8 cellular contexts compared by ENCODE assay signal in genomic region chr10:102450374-102451104, GRCh38. TPM values are rescaled to one million over a fixed set of nuclear protein-coding genes. Genes with fewer than 3 reads are reported as not detected.
DNase-seq lines count a peak whose midpoint lies in the region; ATAC-seq, FAIRE-seq and TF ChIP-seq lines count a peak whose summit lies in the region.

No MANE protein-coding gene starts in this region.

- in situ Hi-C loops in HepG2 (cut with HindIII; ENCODE audit: extremely low pct_ligation_motif_present, low pct_unique_long_range_greater_than_20kb), result no loop called here

- CTCF ChIA-PET in HepG2 (lab: Yijun Ruan, JAX; ENCODE audit: low intra/inter-chr PET ratio, low total read pairs), result no interaction called here

- H3K4me3 ChIP-seq in HepG2 (replicated peaks in 1 of 3; ENCODE audit: insufficient read depth in 1 of 3, low read depth in 2 of 3, low read length in 3 of 3), result peak overlapping the region; percentile 64 to 96 (median 72)

- TF ChIP-seq POLR2A in HepG2 (IDR thresholded peaks at IDR 0.05; ENCODE audit: insufficient read depth in 1 of 2, low read depth in 2 of 2, low read length in 2 of 2), result peak; percentile 52 to 64; a peak in 3 of 4 replicates

- TF ChIP-seq RAD21 in HepG2 (CRISPR knock-in tag; IDR thresholded peaks at IDR 0.05), result peak; percentile 76

- H3K4me3 Mint-ChIP-seq in activated CD4-positive, alpha-beta T cell treated with anti-CD3 and anti-CD28 coated beads, Interleukin-2, amount 10 ng/mL, durations not matched to agents 24 days and 14 days, result peak overlapping the region; percentile 98

- H3K27me3 ChIP-seq in HepG2 (ENCODE audit: control insufficient read depth in 1 of 2, insufficient read depth in 2 of 2, low read length in 2 of 2), result no peaks in the 10 kb centered on the region; a peak in 1 of 5 replicates

- H3K4me2 ChIP-seq in HepG2 (ENCODE audit: low read depth, low read length), result peak overlapping the region; percentile 96

- peaks cover 28% of the 10 kb centered on the region for H3K4me1 ChIP-seq in HepG2 (ENCODE audit: insufficient read depth, low read length)

- ATAC-seq in GM19043 (IDR thresholded peaks at IDR 0.05; ENCODE audit: low read depth, unreplicated experiment) (peak; percentile 68), HG03280 (IDR thresholded peaks at IDR 0.05; ENCODE audit: unreplicated experiment) (peak; percentile 82), HepG2 (peak; percentile 89)

- H2AFZ ChIP-seq in HepG2 (ENCODE audit: low read length), result no peak overlapping the region

- WGBS in HepG2 (ENCODE audit: low lambda C conversion rate), result 0% methylated on average over 1 of the region's 104 CpGs

- H3K9me3 Mint-ChIP-seq in activated CD4-positive, alpha-beta T cell treated with anti-CD3 and anti-CD28 coated beads, Interleukin-2, amount 10 ng/mL, durations not matched to agents 24 days and 14 days, result no peaks in the 10 kb centered on the region

- peaks cover 7% of the 10 kb centered on the region for H3K79me2 ChIP-seq in HepG2 (ENCODE audit: insufficient read depth, low read length)

- DNase-seq in Ammon's horn (ENCODE audit: low spot score) (peak; percentile 90), NCI-H460 (ENCODE audit: extremely low read depth, low read depth) (peak; percentile 63), dedifferentiated amniotic fluid mesenchymal stem cell (ENCODE audit: extremely low spot score) (peak; percentile 32), HepG2 (ENCODE audit: low spot score) (peak; percentile 75)
- DNase-seq in activated CD4-positive, alpha-beta T cell treated with anti-CD3 and anti-CD28 coated beads, Interleukin-2, amount 10 ng/mL, durations not matched to agents 24 days and 14 days, result peak; percentile 97
- DNase-seq in stimulated activated CD4-positive, alpha-beta T cell treated with anti-CD3 and anti-CD28 coated beads, Interleukin-2, amount 100 ng/mL, for 48 hours, result peak; percentile 67 to 81

- POLR2A ChIA-PET in HepG2 (lab: Yijun Ruan, JAX), result interaction anchor here (0.6 to 6.2 kb wide), 16 partner anchors 8 to 211 kb away, joined by 3 to 112 read pairs (median 5); partner anchors contain the start of genes ACTR1A, CUEDC2, FBXL15 and NFKB2

- H3K27ac ChIP-seq in HepG2 (ENCODE audit: extremely low read length, insufficient read depth, low read length), result peak overlapping the region; percentile 82

- intact Hi-C loops in activated CD4-positive, alpha-beta T cell treated with anti-CD3 and anti-CD28 coated beads, Interleukin-2, amount 10 ng/mL, durations not matched to agents 24 days and 14 days (cut with micrococcal nuclease), result loop anchor here (1.0 to 5.0 kb wide), 4 partner anchors 18 to 298 kb away; partner anchors contain the start of genes ACTR1A, CUEDC2 and NOLC1
- intact Hi-C loops in HepG2 (cut with micrococcal nuclease; ENCODE audit: unreplicated experiment), result no loop called here

- H3K9me3 ChIP-seq in HepG2 (ENCODE audit: low read length), result no peaks in the 10 kb centered on the region

- peaks cover 29% of the 10 kb centered on the region for H3K4me1 Mint-ChIP-seq in activated CD4-positive, alpha-beta T cell treated with anti-CD3 and anti-CD28 coated beads, Interleukin-2, amount 10 ng/mL, durations not matched to agents 24 days and 14 days

- peaks cover 25% of the 10 kb centered on the region for H3K36me3 Mint-ChIP-seq in activated CD4-positive, alpha-beta T cell treated with anti-CD3 and anti-CD28 coated beads, Interleukin-2, amount 10 ng/mL, durations not matched to agents 24 days and 14 days (ENCODE audit: low read depth)

- H3K9ac ChIP-seq in HepG2 (ENCODE audit: insufficient read depth, low read depth, low read length), result peak overlapping the region; percentile 88

- peak overlapping the region; percentile 97 for H3K27ac Mint-ChIP-seq in activated CD4-positive, alpha-beta T cell treated with anti-CD3 and anti-CD28 coated beads, Interleukin-2, amount 10 ng/mL, durations not matched to agents 24 days and 14 days

- FAIRE-seq in HepG2 (lab: Jason Lieb, UNC), result no peak

- no peak; the same call in 1 of the 2 replicates for TF ChIP-seq CTCF in HepG2 (CRISPR knock-in tag; IDR thresholded peaks at IDR 0.05)

- no TSS peak for BruUV-seq in HepG2 (replicated peaks; lab: Mats Ljungman, UMichigan)

- H3K36me3 ChIP-seq in HepG2 (replicated peaks in 1 of 2; ENCODE audit: control insufficient read depth in 1 of 2, insufficient read depth in 2 of 2, low read length in 2 of 2), result peaks cover 2 to 4% of the 10 kb centered on the region in 2 experiments; a peak in 3 of 5 replicates

- no peaks in the 10 kb centered on the region for H3K27me3 Mint-ChIP-seq in activated CD4-positive, alpha-beta T cell treated with anti-CD3 and anti-CD28 coated beads, Interleukin-2, amount 10 ng/mL, durations not matched to agents 24 days and 14 days

- TF ChIP-seq EP300 in HepG2 (IDR thresholded peaks at IDR 0.05; ENCODE audit: low read depth in 2 of 2, low read length in 2 of 2) (no peak), HepG2 (CRISPR knock-in tag; IDR thresholded peaks at IDR 0.05; ENCODE audit: borderline replicate concordance) (no peak)

- H4K20me1 ChIP-seq in HepG2 (ENCODE audit: insufficient read depth, low read length), result no peaks in the 10 kb centered on the region

RNA-seq across cellular contexts. Expression of gene C10orf95, which starts 0.8 kb away (rescaled TPM):
- total RNA-seq in NCI-H460 (2014; rRNA removed; shearing (Covaris generic)), result 0.37 and 0.55 TPM in 2 replicates
- 0.11 and 0.60 TPM in 2 replicates for polyA plus RNA-seq in NCI-H460 (2014; cell fraction: nucleus; rRNA removed)
- 0.33 and 0.52 TPM in 2 replicates for total RNA-seq in activated CD4-positive, alpha-beta T cell treated with anti-CD3 and anti-CD28 coated beads, Interleukin-2, amount 10 ng/mL, durations not matched to agents 24 days and 14 days
- 0.07 TPM in 1 of 2 replicates, not detected in the other for total RNA-seq in HepG2 (2016; rRNA removed; fragmentation: Illumina TruSeq; extraction: Trizol)
- 0.40 TPM in 1 of 2 replicates, not detected in the other for total RNA-seq in HepG2 (2016; cell fraction: cytosol; rRNA removed; fragmentation: Illumina TruSeq; extraction: Trizol; ENCODE audit: low read depth)
- not detected in 2 replicates for total RNA-seq in HepG2 (2016; cell fraction: insoluble cytoplasmic fraction; rRNA removed; fragmentation: Illumina TruSeq; extraction: Trizol)
- total RNA-seq in HepG2 (2016; cell fraction: membrane; rRNA removed; fragmentation: Illumina TruSeq; extraction: Trizol), result 0.28 TPM in 1 of 2 replicates, not detected in the other
- not detected in 2 replicates for total RNA-seq in HepG2 (2016; cell fraction: nucleus; rRNA removed; fragmentation: Illumina TruSeq; extraction: Trizol)
- 0.05 TPM in 2 replicates for polyA plus RNA-seq in HepG2 (2011; rRNA removed)
- polyA plus RNA-seq in HepG2 (2011; cell fraction: cytosol; rRNA removed), result 0.12 and 0.17 TPM in 2 replicates
- 0.19 TPM in 1 of 2 replicates, not detected in the other for polyA plus RNA-seq in HepG2 (2011; cell fraction: nucleus; rRNA removed)
- polyA plus RNA-seq in HepG2 (2012), result 1.3 TPM in 2 replicates
- polyA plus RNA-seq in HepG2 (2016; cell fraction: cytosol; fragmentation: Illumina TruSeq; extraction: Trizol; ENCODE audit: low read depth), result 0.15 and 0.16 TPM in 2 replicates
- 0.26 TPM in 1 of 2 replicates, not detected in the other for polyA plus RNA-seq in HepG2 (2016; cell fraction: insoluble cytoplasmic fraction; fragmentation: Illumina TruSeq; extraction: Trizol; ENCODE audit: low read depth)
- polyA plus RNA-seq in HepG2 (2016; cell fraction: membrane; fragmentation: Illumina TruSeq; extraction: Trizol; ENCODE audit: low read depth), result 0.19 TPM in 1 of 2 replicates, not detected in the other
- polyA plus RNA-seq in HepG2 (2016; cell fraction: nucleus; fragmentation: Illumina TruSeq; extraction: Trizol; ENCODE audit: insufficient read depth, low read depth), result not detected in 2 replicates
- polyA minus RNA-seq in HepG2 (2011; rRNA and poly(A)+ RNA removed; ENCODE audit: low replicate concordance), result 0.32 and 1.9 TPM in 2 replicates
- polyA minus RNA-seq in HepG2 (2011; cell fraction: cytosol; rRNA and poly(A)+ RNA removed), result not detected in 2 replicates
- polyA minus RNA-seq in HepG2 (2011; cell fraction: nucleus; rRNA and poly(A)+ RNA removed), result 0.39 TPM in 1 of 2 replicates, not detected in the other

RNA-seq across cellular contexts. Expression of gene CUEDC2, which starts 18.2 kb away (rescaled TPM):
- 51.7 and 55.3 TPM in 2 replicates for total RNA-seq in NCI-H460 (2014; rRNA removed; shearing (Covaris generic))
- 82.1 and 118 TPM in 2 replicates for polyA plus RNA-seq in NCI-H460 (2014; cell fraction: nucleus; rRNA removed)
- 64.2 and 67.6 TPM in 2 replicates for total RNA-seq in activated CD4-positive, alpha-beta T cell treated with anti-CD3 and anti-CD28 coated beads, Interleukin-2, amount 10 ng/mL, durations not matched to agents 24 days and 14 days
- 13.0 and 13.1 TPM in 2 replicates for total RNA-seq in HepG2 (2016; rRNA removed; fragmentation: Illumina TruSeq; extraction: Trizol)
- 4.3 and 6.6 TPM in 2 replicates for total RNA-seq in HepG2 (2016; cell fraction: cytosol; rRNA removed; fragmentation: Illumina TruSeq; extraction: Trizol; ENCODE audit: low read depth)
- total RNA-seq in HepG2 (2016; cell fraction: insoluble cytoplasmic fraction; rRNA removed; fragmentation: Illumina TruSeq; extraction: Trizol), result 11.4 and 14.7 TPM in 2 replicates
- total RNA-seq in HepG2 (2016; cell fraction: membrane; rRNA removed; fragmentation: Illumina TruSeq; extraction: Trizol), result 8.6 and 10.3 TPM in 2 replicates
- 7.0 and 9.7 TPM in 2 replicates for total RNA-seq in HepG2 (2016; cell fraction: nucleus; rRNA removed; fragmentation: Illumina TruSeq; extraction: Trizol)
- polyA plus RNA-seq in HepG2 (2011; rRNA removed), result 18.4 and 19.3 TPM in 2 replicates
- 31.2 and 40.8 TPM in 2 replicates for polyA plus RNA-seq in HepG2 (2011; cell fraction: cytosol; rRNA removed)
- 47.1 and 47.2 TPM in 2 replicates for polyA plus RNA-seq in HepG2 (2011; cell fraction: nucleus; rRNA removed)
- polyA plus RNA-seq in HepG2 (2012), result 17.2 and 18.2 TPM in 2 replicates
- 8.4 and 10.7 TPM in 2 replicates for polyA plus RNA-seq in HepG2 (2016; cell fraction: cytosol; fragmentation: Illumina TruSeq; extraction: Trizol; ENCODE audit: low read depth)
- polyA plus RNA-seq in HepG2 (2016; cell fraction: insoluble cytoplasmic fraction; fragmentation: Illumina TruSeq; extraction: Trizol; ENCODE audit: low read depth), result 13.0 and 17.2 TPM in 2 replicates
- polyA plus RNA-seq in HepG2 (2016; cell fraction: membrane; fragmentation: Illumina TruSeq; extraction: Trizol; ENCODE audit: low read depth), result 10.6 and 12.1 TPM in 2 replicates
- 20.9 and 24.8 TPM in 2 replicates for polyA plus RNA-seq in HepG2 (2016; cell fraction: nucleus; fragmentation: Illumina TruSeq; extraction: Trizol; ENCODE audit: insufficient read depth, low read depth)
- polyA minus RNA-seq in HepG2 (2011; rRNA and poly(A)+ RNA removed; ENCODE audit: low replicate concordance), result 14.5 and 32.9 TPM in 2 replicates
- polyA minus RNA-seq in HepG2 (2011; cell fraction: cytosol; rRNA and poly(A)+ RNA removed), result 6.2 and 7.1 TPM in 2 replicates
- 8.6 and 9.1 TPM in 2 replicates for polyA minus RNA-seq in HepG2 (2011; cell fraction: nucleus; rRNA and poly(A)+ RNA removed)

RNA-seq across cellular contexts. Expression of gene FBXL15, which starts 29.9 kb away (rescaled TPM):
- 13.7 and 18.1 TPM in 2 replicates for total RNA-seq in NCI-H460 (2014; rRNA removed; shearing (Covaris generic))
- polyA plus RNA-seq in NCI-H460 (2014; cell fraction: nucleus; rRNA removed), result 31.3 and 38.5 TPM in 2 replicates
- 14.0 and 16.4 TPM in 2 replicates for total RNA-seq in activated CD4-positive, alpha-beta T cell treated with anti-CD3 and anti-CD28 coated beads, Interleukin-2, amount 10 ng/mL, durations not matched to agents 24 days and 14 days
- total RNA-seq in HepG2 (2016; rRNA removed; fragmentation: Illumina TruSeq; extraction: Trizol), result 8.3 and 8.6 TPM in 2 replicates
- total RNA-seq in HepG2 (2016; cell fraction: cytosol; rRNA removed; fragmentation: Illumina TruSeq; extraction: Trizol; ENCODE audit: low read depth), result 3.2 and 3.3 TPM in 2 replicates
- 7.7 and 8.0 TPM in 2 replicates for total RNA-seq in HepG2 (2016; cell fraction: insoluble cytoplasmic fraction; rRNA removed; fragmentation: Illumina TruSeq; extraction: Trizol)
- total RNA-seq in HepG2 (2016; cell fraction: membrane; rRNA removed; fragmentation: Illumina TruSeq; extraction: Trizol), result 5.6 and 6.1 TPM in 2 replicates
- 3.3 and 3.6 TPM in 2 replicates for total RNA-seq in HepG2 (2016; cell fraction: nucleus; rRNA removed; fragmentation: Illumina TruSeq; extraction: Trizol)
- polyA plus RNA-seq in HepG2 (2011; rRNA removed), result 4.3 and 6.4 TPM in 2 replicates
- 6.2 and 12.2 TPM in 2 replicates for polyA plus RNA-seq in HepG2 (2011; cell fraction: cytosol; rRNA removed)
- polyA plus RNA-seq in HepG2 (2011; cell fraction: nucleus; rRNA removed), result 30.9 and 35.5 TPM in 2 replicates
- 4.1 and 4.3 TPM in 2 replicates for polyA plus RNA-seq in HepG2 (2012)
- 2.7 and 3.5 TPM in 2 replicates for polyA plus RNA-seq in HepG2 (2016; cell fraction: cytosol; fragmentation: Illumina TruSeq; extraction: Trizol; ENCODE audit: low read depth)
- polyA plus RNA-seq in HepG2 (2016; cell fraction: insoluble cytoplasmic fraction; fragmentation: Illumina TruSeq; extraction: Trizol; ENCODE audit: low read depth), result 6.9 and 8.6 TPM in 2 replicates
- 4.3 and 4.4 TPM in 2 replicates for polyA plus RNA-seq in HepG2 (2016; cell fraction: membrane; fragmentation: Illumina TruSeq; extraction: Trizol; ENCODE audit: low read depth)
- 9.7 TPM in 2 replicates for polyA plus RNA-seq in HepG2 (2016; cell fraction: nucleus; fragmentation: Illumina TruSeq; extraction: Trizol; ENCODE audit: insufficient read depth, low read depth)
- polyA minus RNA-seq in HepG2 (2011; rRNA and poly(A)+ RNA removed; ENCODE audit: low replicate concordance), result 3.8 and 4.9 TPM in 2 replicates
- polyA minus RNA-seq in HepG2 (2011; cell fraction: cytosol; rRNA and poly(A)+ RNA removed), result 2.8 and 4.0 TPM in 2 replicates
- 3.0 and 3.4 TPM in 2 replicates for polyA minus RNA-seq in HepG2 (2011; cell fraction: nucleus; rRNA and poly(A)+ RNA removed)

RNA-seq across cellular contexts. Expression of gene PSD, which starts 32.0 kb away (rescaled TPM):
- total RNA-seq in NCI-H460 (2014; rRNA removed; shearing (Covaris generic)), result 0.29 and 0.32 TPM in 2 replicates
- polyA plus RNA-seq in NCI-H460 (2014; cell fraction: nucleus; rRNA removed), result 1.4 and 1.7 TPM in 2 replicates
- total RNA-seq in activated CD4-positive, alpha-beta T cell treated with anti-CD3 and anti-CD28 coated beads, Interleukin-2, amount 10 ng/mL, durations not matched to agents 24 days and 14 days, result 10.4 and 12.1 TPM in 2 replicates
- total RNA-seq in HepG2 (2016; rRNA removed; fragmentation: Illumina TruSeq; extraction: Trizol), result 0.11 and 0.35 TPM in 2 replicates
- total RNA-seq in HepG2 (2016; cell fraction: cytosol; rRNA removed; fragmentation: Illumina TruSeq; extraction: Trizol; ENCODE audit: low read depth), result 0.18 TPM in 1 of 2 replicates, not detected in the other
- 0.21 and 0.65 TPM in 2 replicates for total RNA-seq in HepG2 (2016; cell fraction: insoluble cytoplasmic fraction; rRNA removed; fragmentation: Illumina TruSeq; extraction: Trizol)
- 0.34 and 0.62 TPM in 2 replicates for total RNA-seq in HepG2 (2016; cell fraction: membrane; rRNA removed; fragmentation: Illumina TruSeq; extraction: Trizol)
- total RNA-seq in HepG2 (2016; cell fraction: nucleus; rRNA removed; fragmentation: Illumina TruSeq; extraction: Trizol), result 0.34 and 0.75 TPM in 2 replicates
- 0.58 and 0.59 TPM in 2 replicates for polyA plus RNA-seq in HepG2 (2011; rRNA removed)
- polyA plus RNA-seq in HepG2 (2011; cell fraction: cytosol; rRNA removed), result 0.10 and 0.36 TPM in 2 replicates
- 3.4 and 4.7 TPM in 2 replicates for polyA plus RNA-seq in HepG2 (2011; cell fraction: nucleus; rRNA removed)
- 1.1 and 1.5 TPM in 2 replicates for polyA plus RNA-seq in HepG2 (2012)
- polyA plus RNA-seq in HepG2 (2016; cell fraction: cytosol; fragmentation: Illumina TruSeq; extraction: Trizol; ENCODE audit: low read depth), result 0.15 and 0.31 TPM in 2 replicates
- polyA plus RNA-seq in HepG2 (2016; cell fraction: insoluble cytoplasmic fraction; fragmentation: Illumina TruSeq; extraction: Trizol; ENCODE audit: low read depth), result 0.29 and 0.33 TPM in 2 replicates
- polyA plus RNA-seq in HepG2 (2016; cell fraction: membrane; fragmentation: Illumina TruSeq; extraction: Trizol; ENCODE audit: low read depth), result 0.44 and 0.48 TPM in 2 replicates
- polyA plus RNA-seq in HepG2 (2016; cell fraction: nucleus; fragmentation: Illumina TruSeq; extraction: Trizol; ENCODE audit: insufficient read depth, low read depth), result 0.94 and 0.97 TPM in 2 replicates
- 0.47 and 0.96 TPM in 2 replicates for polyA minus RNA-seq in HepG2 (2011; rRNA and poly(A)+ RNA removed; ENCODE audit: low replicate concordance)
- polyA minus RNA-seq in HepG2 (2011; cell fraction: cytosol; rRNA and poly(A)+ RNA removed), result 0.44 TPM in 1 of 2 replicates, not detected in the other
- polyA minus RNA-seq in HepG2 (2011; cell fraction: nucleus; rRNA and poly(A)+ RNA removed), result 0.87 and 1.2 TPM in 2 replicates

RNA-seq across cellular contexts. Expression of gene ACTR1A, which starts 52.0 kb away (rescaled TPM):
- total RNA-seq in NCI-H460 (2014; rRNA removed; shearing (Covaris generic)), result 78.5 and 93.2 TPM in 2 replicates
- polyA plus RNA-seq in NCI-H460 (2014; cell fraction: nucleus; rRNA removed), result 64.8 and 78.4 TPM in 2 replicates
- total RNA-seq in activated CD4-positive, alpha-beta T cell treated with anti-CD3 and anti-CD28 coated beads, Interleukin-2, amount 10 ng/mL, durations not matched to agents 24 days and 14 days, result 60.9 and 64.8 TPM in 2 replicates
- 62.8 and 69.4 TPM in 2 replicates for total RNA-seq in HepG2 (2016; rRNA removed; fragmentation: Illumina TruSeq; extraction: Trizol)
- 14.7 and 16.3 TPM in 2 replicates for total RNA-seq in HepG2 (2016; cell fraction: cytosol; rRNA removed; fragmentation: Illumina TruSeq; extraction: Trizol; ENCODE audit: low read depth)
- total RNA-seq in HepG2 (2016; cell fraction: insoluble cytoplasmic fraction; rRNA removed; fragmentation: Illumina TruSeq; extraction: Trizol), result 63.0 and 73.2 TPM in 2 replicates
- 32.7 and 37.9 TPM in 2 replicates for total RNA-seq in HepG2 (2016; cell fraction: membrane; rRNA removed; fragmentation: Illumina TruSeq; extraction: Trizol)
- 35.2 and 40.1 TPM in 2 replicates for total RNA-seq in HepG2 (2016; cell fraction: nucleus; rRNA removed; fragmentation: Illumina TruSeq; extraction: Trizol)
- 59.6 and 75.9 TPM in 2 replicates for polyA plus RNA-seq in HepG2 (2011; rRNA removed)
- polyA plus RNA-seq in HepG2 (2011; cell fraction: cytosol; rRNA removed), result 51.7 and 56.1 TPM in 2 replicates
- polyA plus RNA-seq in HepG2 (2011; cell fraction: nucleus; rRNA removed), result 46.8 and 55.9 TPM in 2 replicates
- 33.3 and 42.9 TPM in 2 replicates for polyA plus RNA-seq in HepG2 (2012)
- 13.4 and 14.5 TPM in 2 replicates for polyA plus RNA-seq in HepG2 (2016; cell fraction: cytosol; fragmentation: Illumina TruSeq; extraction: Trizol; ENCODE audit: low read depth)
- 64.8 and 71.3 TPM in 2 replicates for polyA plus RNA-seq in HepG2 (2016; cell fraction: insoluble cytoplasmic fraction; fragmentation: Illumina TruSeq; extraction: Trizol; ENCODE audit: low read depth)
- polyA plus RNA-seq in HepG2 (2016; cell fraction: membrane; fragmentation: Illumina TruSeq; extraction: Trizol; ENCODE audit: low read depth), result 24.6 and 24.8 TPM in 2 replicates
- polyA plus RNA-seq in HepG2 (2016; cell fraction: nucleus; fragmentation: Illumina TruSeq; extraction: Trizol; ENCODE audit: insufficient read depth, low read depth), result 49.5 and 54.0 TPM in 2 replicates
- polyA minus RNA-seq in HepG2 (2011; rRNA and poly(A)+ RNA removed; ENCODE audit: low replicate concordance), result 150 and 215 TPM in 2 replicates
- polyA minus RNA-seq in HepG2 (2011; cell fraction: cytosol; rRNA and poly(A)+ RNA removed), result 37.5 and 44.2 TPM in 2 replicates
- 29.6 and 42.6 TPM in 2 replicates for polyA minus RNA-seq in HepG2 (2011; cell fraction: nucleus; rRNA and poly(A)+ RNA removed)

Comparison
In these comparisons a context has a peak if more than half of its experiments do, and no peak if none do; other contexts are left out.
1. Peak in every context shown above with its lines: DNase-seq, ATAC-seq, H3K4me3 ChIP-seq and H3K27ac ChIP-seq.
2. DNase-seq: peak in every context shown above with its lines; median percentile 97 in activated CD4-positive, alpha-beta T cell treated with anti-CD3 and anti-CD28 coated beads, Interleukin-2, amount 10 ng/mL, durations not matched to agents 24 days and 14 days; 90 in Ammon's horn; 75 in HepG2; 74 in stimulated activated CD4-positive, alpha-beta T cell treated with anti-CD3 and anti-CD28 coated beads, Interleukin-2, amount 100 ng/mL, for 48 hours; 63 in NCI-H460; 32 in dedifferentiated amniotic fluid mesenchymal stem cell.